11 cellular contexts compared by ENCODE assay signal in genomic region chr9:89314955-89315354, GRCh38. TPM values are rescaled to one million over a fixed set of nuclear protein-coding genes. Genes with fewer than 3 reads are reported as not detected.
DNase-seq lines count a peak whose midpoint lies in the region; ATAC-seq and TF ChIP-seq lines count a peak whose summit lies in the region.
"Had no signal": no experiment of that assay in that cellular context is flagged by ENCODE, and none has a peak within 500 bp of the region (broad histone marks: within the 10 kb centered on the region; RNA-seq: fewer than 3 reads in every experiment).

No MANE protein-coding gene starts in this region.

- H3K4me3 Mint-ChIP-seq in activated B cell treated with CpG ODN at 0.5 μM for 24 hours (no peak overlapping the region), glutamatergic neuron (ENCODE audit: unreplicated experiment) (peak overlapping the region; percentile 96), immature natural killer cell (no peak overlapping the region)

- H3K9me3 Mint-ChIP-seq in activated B cell treated with CpG ODN at 0.5 μM for 24 hours (no peaks in the 10 kb centered on the region), glutamatergic neuron (ENCODE audit: unreplicated experiment) (peaks cover 19% of the 10 kb centered on the region), immature natural killer cell (no peaks in the 10 kb centered on the region)

- peaks cover 44% of the 10 kb centered on the region for H3K4me1 ChIP-seq in BLaER1
- H3K4me1 ChIP-seq in HAP-1, result peaks cover 42% of the 10 kb centered on the region

- H3K4me2 ChIP-seq in BLaER1, result peak overlapping the region; percentile 97

- H3K27ac Mint-ChIP-seq in activated B cell treated with CpG ODN at 0.5 μM for 24 hours (peak overlapping the region; percentile 35), glutamatergic neuron (ENCODE audit: unreplicated experiment) (peak overlapping the region; percentile 89), immature natural killer cell (peak overlapping the region in 1 of 6 donors; percentile 32)

- H3K4me3 ChIP-seq in BLaER1 (peak overlapping the region; percentile 93), HAP-1 (peak overlapping the region; percentile 85)
- H3K4me3 ChIP-seq: left lung had no signal

- peaks cover 41% of the 10 kb centered on the region for H4K20me1 ChIP-seq in BLaER1

- H3K27ac ChIP-seq in BLaER1, result peak overlapping the region; percentile 28
- H3K27ac ChIP-seq: left lung had no signal

- CTCF ChIA-PET in activated B cell treated with CpG ODN at 0.5 μM for 24 hours (lab: Charles Lee), result no interaction called here

- H3K9me3 ChIP-seq in BLaER1, result no peaks in the 10 kb centered on the region
- H3K9me3 ChIP-seq in HAP-1, result no peaks in the 10 kb centered on the region
- H3K9me3 ChIP-seq: left lung had no signal

- ATAC-seq in activated B cell treated with CpG ODN at 0.5 μM for 24 hours (ENCODE audit: low read depth), result no peak
- no peak for ATAC-seq in HG03520 (IDR thresholded peaks at IDR 0.05; ENCODE audit: unreplicated experiment)
- ATAC-seq: left lung had no signal

- peaks cover 52% of the 10 kb centered on the region for H3K36me3 Mint-ChIP-seq in activated B cell treated with CpG ODN at 0.5 μM for 24 hours (ENCODE audit: low read depth)
- H3K36me3 Mint-ChIP-seq in glutamatergic neuron (ENCODE audit: unreplicated experiment), result no peaks in the 10 kb centered on the region
- H3K36me3 Mint-ChIP-seq in immature natural killer cell, result no peaks in the 10 kb centered on the region

- TF ChIP-seq CTCF in activated B cell treated with CpG ODN at 0.5 μM for 24 hours (IDR thresholded peaks at IDR 0.05) (no peak), glutamatergic neuron (IDR thresholded peaks at IDR 0.05; ENCODE audit: partially characterized antibody, unreplicated experiment) (no peak)

- DNase-seq in HAP-1 (ENCODE audit: low spot score in 2 of 2) (no peak), activated B cell treated with CpG ODN at 0.5 μM for 24 hours (no peak), glutamatergic neuron (no peak), immature natural killer cell (no peak), GDM1 (lab: John Stamatoyannopoulos, UW) (no peak), AG20443 (ENCODE audit: low spot score) (no peak)
- DNase-seq: aorta, left lung, NCI-H1694 had no signal

- in situ Hi-C loops in HAP-1 (cut with MboI; ENCODE audit: low sequenced_read_pairs), result loop anchor here (25.0 kb wide), 1 partner anchor 347 kb away; no protein-coding TSS in a partner anchor

- H3K4me1 Mint-ChIP-seq in activated B cell treated with CpG ODN at 0.5 μM for 24 hours (peaks cover 66% of the 10 kb centered on the region), glutamatergic neuron (ENCODE audit: low read depth, unreplicated experiment) (peaks cover 20% of the 10 kb centered on the region), immature natural killer cell (peaks cover 45 to 77% of the 10 kb centered on the region in 2 donors)

- H3K27me3 ChIP-seq in BLaER1 (no peaks in the 10 kb centered on the region), HAP-1 (ENCODE audit: low read depth) (no peaks in the 10 kb centered on the region)
- H3K27me3 ChIP-seq: left lung had no signal

- H3K27me3 Mint-ChIP-seq in activated B cell treated with CpG ODN at 0.5 μM for 24 hours (no peaks in the 10 kb centered on the region), glutamatergic neuron (ENCODE audit: unreplicated experiment) (peaks cover 10% of the 10 kb centered on the region), immature natural killer cell (ENCODE audit: low read depth in 3 of 3) (peaks cover 14 to 25% (median 19%) of the 10 kb centered on the region in 3 donors)

- peak overlapping the region; percentile 98 for H3K9ac ChIP-seq in BLaER1

- POLR2A ChIA-PET in activated B cell treated with CpG ODN at 0.5 μM for 24 hours (lab: Charles Lee), result interaction anchor here (0.7 kb wide), 1 partner anchor 78 kb away, joined by 3 read pairs; no protein-coding TSS in a partner anchor

- H3K36me3 ChIP-seq in BLaER1, result peaks cover 37% of the 10 kb centered on the region
- peaks cover 60% of the 10 kb centered on the region for H3K36me3 ChIP-seq in HAP-1 (replicated peaks)

- intact Hi-C loops in activated B cell treated with CpG ODN at 0.5 μM for 24 hours (cut with micrococcal nuclease), result loop anchor here (10.0 kb wide), 1 partner anchor 1490 kb away; the partner anchor contains the start of gene SYK

RNA-seq across cellular contexts. Expression of gene SECISBP2, which starts 3.3 kb away (rescaled TPM):
- total RNA-seq in activated B cell treated with CpG ODN at 0.5 μM for 24 hours (81.5 and 97.1 TPM in 2 replicates), glutamatergic neuron (ENCODE audit: unreplicated experiment) (86.4 TPM)
- polyA plus RNA-seq in immature natural killer cell, result 10 to 100 TPM in 1 of 3 donors, 1 to 10 TPM in 2; 3.9 to 16.4 (median 9.7) TPM

RNA-seq across cellular contexts. Expression of gene CKS2, which starts 4.0 kb away (rescaled TPM):
- total RNA-seq in activated B cell treated with CpG ODN at 0.5 μM for 24 hours (23.7 and 23.9 TPM in 2 replicates), glutamatergic neuron (ENCODE audit: unreplicated experiment) (48.7 TPM)
- 10 to 100 TPM; 34.4 to 48.9 (median 45.9) TPM for polyA plus RNA-seq in immature natural killer cell
